In genomic region chr13:23939666-23940065, GRCh38 we compare ENCODE assay signal across 4 cellular contexts. TPM values are rescaled to one million over a fixed set of nuclear protein-coding genes. Genes with fewer than 3 reads are reported as not detected.
"Had no signal": no experiment of that assay in that cellular context is flagged by ENCODE, and none has a peak within 500 bp of the region (broad histone marks: within the 10 kb centered on the region; RNA-seq: fewer than 3 reads in every experiment).

No MANE protein-coding gene starts in this region.

RNA-seq across cellular contexts. Expression of gene C1QTNF9B, which starts 42.4 kb away (rescaled TPM):
- total RNA-seq: LHCN-M2, M059J, MCF 10A, NCI-H460 had no signal
